Comparison of ENCODE assay signal across 28 cellular contexts in genomic region chr13:34139660-34140059, GRCh38.
"Had no signal": no experiment of that assay in that cellular context is flagged by ENCODE, and none has a peak within 500 bp of the region (broad histone marks: within the 10 kb centered on the region; RNA-seq: fewer than 3 reads in every experiment).

No MANE protein-coding gene starts in this region.

- H3K27me3 Mint-ChIP-seq: dendritic cell treated with granulocyte-macrophage colony-stimulating factor and Interleukin-4, amounts not matched to agents 40 ng/mL and 50 ng/mL, for 4 days had no signal

- H3K9me3 ChIP-seq: gastrocnemius medialis had no signal

- H3K4me1 ChIP-seq: foreskin keratinocyte, gastrocnemius medialis had no signal

- H3K27me3 ChIP-seq: brain microvascular endothelial cell, foreskin keratinocyte, gastrocnemius medialis, heart left ventricle had no signal

- H3K4me3 ChIP-seq: coronary artery, dorsolateral prefrontal cortex, gastrocnemius medialis, heart left ventricle had no signal

- ATAC-seq: activated CD4-positive, CD25-positive, alpha-beta regulatory T cell treated with anti-CD3 and anti-CD28 coated beads, Interleukin-2, amount 50 U/mL, for 24 hours; activated CD8-positive, alpha-beta T cell treated with anti-CD3 and anti-CD28 coated beads for 36 hours; activated T-cell treated with anti-CD3 and anti-CD28 coated beads, Interleukin-2, amount 50 U/mL, for 4 hours; activated T-helper 17 cell treated with anti-CD3 and anti-CD28 coated beads, Interleukin-2, amount 50 U/mL, for 72 hours; esophagus mucosa; foreskin keratinocyte; gastrocnemius medialis; heart left ventricle had no signal

- H3K4me1 Mint-ChIP-seq: activated T-helper 17 cell treated with anti-CD3 and anti-CD28 coated beads, Interleukin-2, amount 50 U/mL, for 72 hours; central memory CD8-positive, alpha-beta T cell had no signal

- H3K36me3 Mint-ChIP-seq: activated naive CD8-positive, alpha-beta T cell had no signal

- DNase-seq: activated CD4-positive, alpha-beta T cell treated with anti-CD3 and anti-CD28 coated beads for 48 hours; activated CD4-positive, alpha-beta T cell treated with anti-CD3 and anti-CD28 coated beads, Interleukin-2, amount 50 U/mL, for 1 hour; activated CD4-positive, alpha-beta T cell treated with anti-CD3 and anti-CD28 coated beads, Interleukin-2, amount 50 U/mL, for 48 hours; activated CD8-positive, alpha-beta memory T cell treated with anti-CD3 and anti-CD28 coated beads for 24 hours; activated CD8-positive, alpha-beta T cell treated with anti-CD3 and anti-CD28 coated beads for 36 hours; activated effector memory CD4-positive, alpha-beta T cell treated with Interleukin-2 at 50 U/mL for 16 hours; activated gamma-delta T cell treated with Interleukin-2 at 50 U/mL for 16 hours; activated naive CD4-positive, alpha-beta T cell treated with anti-CD3 and anti-CD28 coated beads, Interleukin-2, amount 50 U/mL, for 16 hours; activated naive CD4-positive, alpha-beta T cell treated with Interleukin-2 at 50 U/mL for 16 hours; activated T-cell treated with anti-CD3 and anti-CD28 coated beads, Interleukin-2, amount 50 U/mL, for 4 hours; amniotic stem cell; anterior cingulate cortex; brain microvascular endothelial cell; dorsolateral prefrontal cortex; effector memory CD4-positive, alpha-beta T cell; endodermal cell; foreskin keratinocyte; gastrocnemius medialis; glutamatergic neuron; heart left ventricle; T-helper 2 cell had no signal

- H3K27ac Mint-ChIP-seq: activated CD8-positive, alpha-beta T cell treated with anti-CD3 and anti-CD28 coated beads for 36 hours; activated naive CD8-positive, alpha-beta T cell; activated T-helper 17 cell treated with anti-CD3 and anti-CD28 coated beads, Interleukin-2, amount 50 U/mL, for 72 hours; dendritic cell treated with granulocyte-macrophage colony-stimulating factor and Interleukin-4, amounts not matched to agents 40 ng/mL and 50 ng/mL, for 4 days; endodermal cell had no signal

- H3K4me3 Mint-ChIP-seq: activated CD8-positive, alpha-beta T cell treated with anti-CD3 and anti-CD28 coated beads for 36 hours; activated naive CD8-positive, alpha-beta T cell; activated T-cell treated with anti-CD3 and anti-CD28 coated beads, Interleukin-2, amount 50 U/mL, for 4 hours; activated T-helper 17 cell treated with anti-CD3 and anti-CD28 coated beads, Interleukin-2, amount 50 U/mL, for 72 hours; central memory CD8-positive, alpha-beta T cell; dendritic cell treated with granulocyte-macrophage colony-stimulating factor and Interleukin-4, amounts not matched to agents 40 ng/mL and 50 ng/mL, for 4 days; endodermal cell had no signal

- H3K36me3 ChIP-seq: brain microvascular endothelial cell, gastrocnemius medialis, heart left ventricle had no signal
